Comparison of ENCODE assay signal across 9 cellular contexts in genomic region chr10:8034666-8035640, GRCh38. TPM values are rescaled to one million over a fixed set of nuclear protein-coding genes. Genes with fewer than 3 reads are reported as not detected.
DNase-seq lines count a peak whose midpoint lies in the region; ATAC-seq, FAIRE-seq and TF ChIP-seq lines count a peak whose summit lies in the region.
"Had no signal": no experiment of that assay in that cellular context is flagged by ENCODE, and none has a peak within 500 bp of the region (broad histone marks: within the 10 kb centered on the region; RNA-seq: fewer than 3 reads in every experiment).

No MANE protein-coding gene starts in this region.

- DNase-seq in heart right ventricle (no peak), cardiac septum (ENCODE audit: low spot score) (no peak), keratinocyte (ENCODE audit: low read depth, low spot score) (no peak), pons (ENCODE audit: low spot score) (no peak)
- DNase-seq in activated T-cell treated with anti-CD3 and anti-CD28 coated beads, Interleukin-2, amount 50 U/mL, for 48 hours: peak; percentile 41

- dilution Hi-C loops in keratinocyte (cut with MboI; ENCODE audit: extremely low pct_ligation_motif_present, low sequenced_read_pairs): no loop called here

- H3K9ac ChIP-seq in keratinocyte (ENCODE audit: control insufficient read depth, extremely low read depth, insufficient read depth, low read length): no peak overlapping the region

- TF ChIP-seq CTCF in heart right ventricle (IDR thresholded peaks at IDR 0.05): no peak
- TF ChIP-seq CTCF in keratinocyte (optimal IDR thresholded peaks at IDR 0.05 in 1 of 3, IDR thresholded peaks at IDR 0.05 in 1 of 3, conservative IDR thresholded peaks at IDR 0.05 in 1 of 3; ENCODE audit: extremely low read depth in 1 of 3, insufficient read depth in 2 of 3, low read length in 3 of 3): no peak

- peaks cover 0 to 40% (median 23%) of the 10 kb centered on the region in 9 donors for H3K4me1 ChIP-seq in heart right ventricle
- peaks cover 8% of the 10 kb centered on the region for H3K4me1 ChIP-seq in keratinocyte (ENCODE audit: control insufficient read depth, extremely low read depth, insufficient read depth, low read length)
- H3K4me1 ChIP-seq in thymus (ENCODE audit: control insufficient read depth, insufficient read depth, low read length): peaks cover 2% of the 10 kb centered on the region

- no peaks in the 10 kb centered on the region for H3K9me1 ChIP-seq in keratinocyte (ENCODE audit: control insufficient read depth, extremely low read depth, insufficient read depth, low read length)

- H3K27ac ChIP-seq in heart right ventricle (no peak overlapping the region), keratinocyte (ENCODE audit: control insufficient read depth, insufficient read depth, low read length) (no peak overlapping the region), thymus (ENCODE audit: low read depth) (no peak overlapping the region)

- H3K79me2 ChIP-seq in keratinocyte (ENCODE audit: control insufficient read depth, insufficient read depth, low read length): no peaks in the 10 kb centered on the region

- no peak overlapping the region for H2AFZ ChIP-seq in keratinocyte (ENCODE audit: control insufficient read depth, low read length)

- H3K27me3 ChIP-seq in heart right ventricle (peaks cover 40 to 100% (median 97%) of the 10 kb centered on the region in 7 donors), keratinocyte (ENCODE audit: control insufficient read depth, extremely low read depth, insufficient read depth, low read length) (peaks cover 65% of the 10 kb centered on the region), thymus (ENCODE audit: control insufficient read depth, insufficient read depth) (peaks cover 70% of the 10 kb centered on the region)

- FAIRE-seq in keratinocyte (lab: Jason Lieb, UNC): peak; percentile 29
- FAIRE-seq: GM19239 had no signal

- H3K36me3 ChIP-seq in heart right ventricle: no peaks in the 10 kb centered on the region
- H3K36me3 ChIP-seq in keratinocyte (ENCODE audit: control insufficient read depth in 2 of 2, extremely low read depth in 1 of 2, insufficient read depth in 2 of 2, low read length in 2 of 2): no peaks in the 10 kb centered on the region
- no peaks in the 10 kb centered on the region for H3K36me3 ChIP-seq in thymus (ENCODE audit: control insufficient read depth, insufficient read depth)

- peak overlapping the region; percentile 53 for H3K4me2 ChIP-seq in keratinocyte (ENCODE audit: control insufficient read depth, extremely low read depth, insufficient read depth, low read depth, low read length)

- ATAC-seq in heart right ventricle: peak in 1 of 8 donors; percentile 17
- no peak for ATAC-seq in HG02973 (IDR thresholded peaks at IDR 0.05; ENCODE audit: unreplicated experiment)
- ATAC-seq in GM21423 (IDR thresholded peaks at IDR 0.05; ENCODE audit: unreplicated experiment): no peak

- 5 to 9% methylated on average over 58 to 60 of the region's 60 CpGs for WGBS in heart right ventricle, 2 donors
- 4% methylated on average over 60 of the region's 60 CpGs for WGBS in thymus

- no peaks in the 10 kb centered on the region for H4K20me1 ChIP-seq in keratinocyte (ENCODE audit: control insufficient read depth, extremely low read depth, insufficient read depth, low read length)

- peak overlapping the region in 9 of 10 donors; percentile 6 to 34 (median 24) for H3K4me3 ChIP-seq in heart right ventricle
- H3K4me3 ChIP-seq in keratinocyte (ENCODE audit: control insufficient read depth in 2 of 3, extremely low read depth in 1 of 3, insufficient read depth in 2 of 3, low read depth in 1 of 3, low read length in 3 of 3): peak overlapping the region in 1 of 3 experiments; percentile 51
- H3K4me3 ChIP-seq in thymus (ENCODE audit: low read length): peak overlapping the region; percentile 23

- H3K9me3 ChIP-seq in heart right ventricle (no peaks in the 10 kb centered on the region), keratinocyte (ENCODE audit: control insufficient read depth, low read depth, low read length) (no peaks in the 10 kb centered on the region), thymus (ENCODE audit: control insufficient read depth) (no peaks in the 10 kb centered on the region)

- intact Hi-C loops in heart right ventricle (cut with DNase I): no loop called here
- intact Hi-C loops in cardiac septum (cut with DNase I): no loop called here

RNA-seq across cellular contexts. Expression of gene GATA3, which starts 19.5 kb away (rescaled TPM):
- 1 to 10 TPM; 1.1 to 3.2 (median 1.5) TPM for total RNA-seq in heart right ventricle
- polyA plus RNA-seq in heart right ventricle: 1 to 10 TPM; 1.2 TPM
- 1.2 TPM for total RNA-seq in cardiac septum
- 1.7 to 7.7 TPM (median 4.0 TPM) in 3 replicates for polyA plus RNA-seq in keratinocyte
- polyA plus RNA-seq in keratinocyte (2011; ENCODE audit: low read depth): 13.3 TPM
- 4.7 and 5.3 TPM in 2 replicates for polyA plus RNA-seq in keratinocyte (2011; cell fraction: cytosol; rRNA removed)
- polyA plus RNA-seq in keratinocyte (2011; cell fraction: nucleus; rRNA removed): 15.8 and 15.9 TPM in 2 replicates
- 20.8 and 33.0 TPM in 2 replicates for polyA plus RNA-seq in keratinocyte (2012; ENCODE audit: low replicate concordance)
- 1.0 to 7.4 TPM (median 1.9 TPM) in 3 replicates for polyA minus RNA-seq in keratinocyte
- 4.4 TPM for polyA minus RNA-seq in keratinocyte (2011; cell fraction: cytosol; rRNA and poly(A)+ RNA removed)
- 5.5 and 5.8 TPM in 2 replicates for polyA minus RNA-seq in keratinocyte (2011; cell fraction: nucleus; rRNA and poly(A)+ RNA removed)
- polyA plus RNA-seq in thymus: 17.5 TPM

Comparison
In these comparisons a context has a peak if more than half of its experiments do, and no peak if none do; other contexts are left out.
1. DNase-seq: peak in activated T-cell treated with anti-CD3 and anti-CD28 coated beads, Interleukin-2, amount 50 U/mL, for 48 hours (2 of 2); none in heart right ventricle (0 of 2), cardiac septum (single experiment), keratinocyte (single experiment) and pons (single experiment).